In the genomic region with DNA sequence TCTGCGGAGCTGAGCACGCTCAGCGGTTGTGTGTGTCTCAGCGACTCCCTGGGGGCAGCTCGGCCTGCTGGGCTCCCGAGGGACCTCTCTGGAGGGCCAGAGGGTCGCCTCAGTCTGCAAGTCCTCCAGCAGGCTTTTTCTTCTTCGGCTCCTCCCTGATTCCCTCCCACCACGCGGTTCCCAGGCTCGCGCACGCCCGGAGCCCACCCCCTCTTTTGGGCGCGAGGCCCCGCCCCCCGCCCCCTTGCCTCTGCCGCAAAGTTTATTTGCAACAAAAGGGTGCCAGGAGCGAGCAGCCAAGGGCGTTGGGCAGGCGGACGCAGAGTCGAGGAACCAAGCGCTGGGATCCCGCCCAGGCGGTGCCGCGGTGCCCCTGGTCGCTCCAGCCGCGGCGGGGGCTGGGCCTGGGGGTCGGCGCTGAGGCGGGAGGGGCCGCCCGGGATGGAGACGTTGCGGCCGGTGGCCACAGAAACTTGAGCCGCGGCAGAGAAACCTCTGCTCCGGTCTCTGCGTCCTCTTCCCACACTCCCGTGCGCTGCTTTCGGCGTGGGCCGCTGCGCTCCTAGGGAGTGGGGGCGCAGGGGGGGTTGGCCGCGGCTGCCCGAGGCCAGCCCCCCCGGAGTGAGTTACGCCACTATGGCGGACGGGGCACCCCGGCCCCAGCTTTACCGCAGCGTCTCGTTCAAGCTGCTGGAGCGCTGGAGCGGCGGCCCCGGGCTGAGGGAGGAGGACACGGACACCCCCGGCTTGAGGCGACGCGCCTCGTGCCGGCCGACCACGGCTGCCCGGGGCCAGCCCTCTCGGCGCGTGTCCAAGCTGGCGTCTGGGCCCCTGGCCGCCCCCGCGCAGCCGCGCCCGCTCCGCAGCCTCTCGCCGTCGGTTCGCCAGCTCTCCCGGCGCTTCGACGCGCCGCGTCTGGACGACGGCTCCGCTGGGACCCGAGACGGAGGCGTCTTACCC, we compare ENCODE assay signal across 9 cellular contexts. TPM values are rescaled to one million over a fixed set of nuclear protein-coding genes. Genes with fewer than 3 reads are reported as not detected.
A peak's percentile ranks its signal among the peaks of the same experiment; 100 is the strongest.
DNase-seq lines count a peak whose midpoint lies in the region; ATAC-seq, FAIRE-seq and TF ChIP-seq lines count a peak whose summit lies in the region.
"Had no signal": no experiment of that assay in that cellular context is flagged by ENCODE, and none has a peak within 500 bp of the region (broad histone marks: within the 10 kb centered on the region; RNA-seq: fewer than 3 reads in every experiment).

A gene with protein sequence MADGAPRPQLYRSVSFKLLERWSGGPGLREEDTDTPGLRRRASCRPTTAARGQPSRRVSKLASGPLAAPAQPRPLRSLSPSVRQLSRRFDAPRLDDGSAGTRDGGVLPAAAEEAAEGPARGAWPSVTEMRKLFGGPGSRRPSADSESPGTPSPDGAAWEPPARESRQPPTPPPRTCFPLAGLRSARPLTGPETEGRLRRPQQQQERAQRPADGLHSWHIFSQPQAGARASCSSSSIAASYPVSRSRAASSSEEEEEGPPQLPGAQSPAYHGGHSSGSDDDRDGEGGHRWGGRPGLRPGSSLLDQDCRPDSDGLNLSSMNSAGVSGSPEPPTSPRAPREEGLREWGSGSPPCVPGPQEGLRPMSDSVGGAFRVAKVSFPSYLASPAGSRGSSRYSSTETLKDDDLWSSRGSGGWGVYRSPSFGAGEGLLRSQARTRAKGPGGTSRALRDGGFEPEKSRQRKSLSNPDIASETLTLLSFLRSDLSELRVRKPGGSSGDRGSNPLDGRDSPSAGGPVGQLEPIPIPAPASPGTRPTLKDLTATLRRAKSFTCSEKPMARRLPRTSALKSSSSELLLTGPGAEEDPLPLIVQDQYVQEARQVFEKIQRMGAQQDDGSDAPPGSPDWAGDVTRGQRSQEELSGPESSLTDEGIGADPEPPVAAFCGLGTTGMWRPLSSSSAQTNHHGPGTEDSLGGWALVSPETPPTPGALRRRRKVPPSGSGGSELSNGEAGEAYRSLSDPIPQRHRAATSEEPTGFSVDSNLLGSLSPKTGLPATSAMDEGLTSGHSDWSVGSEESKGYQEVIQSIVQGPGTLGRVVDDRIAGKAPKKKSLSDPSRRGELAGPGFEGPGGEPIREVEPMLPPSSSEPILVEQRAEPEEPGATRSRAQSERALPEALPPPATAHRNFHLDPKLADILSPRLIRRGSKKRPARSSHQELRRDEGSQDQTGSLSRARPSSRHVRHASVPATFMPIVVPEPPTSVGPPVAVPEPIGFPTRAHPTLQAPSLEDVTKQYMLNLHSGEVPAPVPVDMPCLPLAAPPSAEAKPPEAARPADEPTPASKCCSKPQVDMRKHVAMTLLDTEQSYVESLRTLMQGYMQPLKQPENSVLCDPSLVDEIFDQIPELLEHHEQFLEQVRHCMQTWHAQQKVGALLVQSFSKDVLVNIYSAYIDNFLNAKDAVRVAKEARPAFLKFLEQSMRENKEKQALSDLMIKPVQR (N-terminal part only) (plus strand): TSS at position 274 of the 960 bp plus-strand sequence. CDS start 363 bp downstream, at position 637.

- H3K9me3 ChIP-seq in CD4-positive, CD25-positive, alpha-beta regulatory T cell (ENCODE audit: control insufficient read depth in 2 of 2, low read length in 2 of 2) = no peaks in the 10 kb centered on the region
- no peaks in the 10 kb centered on the region for H3K9me3 ChIP-seq in NT2/D1 (ENCODE audit: insufficient read depth, low read length)

- no peaks in the 10 kb centered on the region for H3K36me3 ChIP-seq in CD4-positive, CD25-positive, alpha-beta regulatory T cell (ENCODE audit: control insufficient read depth, insufficient read depth, low read length)
- peaks cover 31% of the 10 kb centered on the region for H3K36me3 ChIP-seq in NT2/D1 (ENCODE audit: insufficient read depth, insufficient read length, low read length)

- H3K4me3 Mint-ChIP-seq in CD4-positive, CD25-positive, alpha-beta regulatory T cell = peak within 1 kb of the TSS; percentile 81 to 96 (median 92)
- H3K4me3 Mint-ChIP-seq in activated naive CD8-positive, alpha-beta T cell = peak within 1 kb of the TSS; percentile 93
- H3K4me3 Mint-ChIP-seq in neural crest cell (peak within 1 kb of the TSS; percentile 88), type B pancreatic cell (peak within 1 kb of the TSS; percentile 91)

- FAIRE-seq in frontal cortex (lab: Jason Lieb, UNC) = no peak

- TF ChIP-seq CTCF in neural crest cell (conservative IDR thresholded peaks at IDR 0.05) (no peak), type B pancreatic cell (conservative IDR thresholded peaks at IDR 0.05) (no peak)

- peaks cover 23% of the 10 kb centered on the region for H3K4me1 ChIP-seq in CD4-positive, CD25-positive, alpha-beta regulatory T cell (ENCODE audit: control insufficient read depth, insufficient read depth, low read length, poor library complexity, severe bottlenecking)
- peaks cover 18% of the 10 kb centered on the region for H3K4me1 ChIP-seq in NT2/D1 (ENCODE audit: insufficient read depth, insufficient read length)

- H3K27ac Mint-ChIP-seq in CD4-positive, CD25-positive, alpha-beta regulatory T cell = peak within 1 kb of the TSS in 1 of 3 donors; percentile 29
- H3K27ac Mint-ChIP-seq in activated naive CD8-positive, alpha-beta T cell = peak within 1 kb of the TSS; percentile 5
- H3K27ac Mint-ChIP-seq in neural crest cell (ENCODE audit: unreplicated experiment) = peak within 1 kb of the TSS; percentile 95
- peak within 1 kb of the TSS; percentile 97 for H3K27ac Mint-ChIP-seq in type B pancreatic cell

- H3K4me3 ChIP-seq in CD4-positive, CD25-positive, alpha-beta regulatory T cell (ENCODE audit: low read depth, low read length) = peak within 1 kb of the TSS; percentile 58
- H3K4me3 ChIP-seq in NT2/D1 (ENCODE audit: insufficient read length, low read depth) = peak within 1 kb of the TSS; percentile 64

- peaks cover 44% of the 10 kb centered on the region for H3K27me3 Mint-ChIP-seq in CD4-positive, CD25-positive, alpha-beta regulatory T cell
- H3K27me3 Mint-ChIP-seq in activated naive CD8-positive, alpha-beta T cell = peaks cover 9% of the 10 kb centered on the region
- H3K27me3 Mint-ChIP-seq in neural crest cell (ENCODE audit: low read depth) (no peaks in the 10 kb centered on the region), type B pancreatic cell (no peaks in the 10 kb centered on the region)

- no peaks in the 10 kb centered on the region for H3K36me3 Mint-ChIP-seq in CD4-positive, CD25-positive, alpha-beta regulatory T cell
- no peaks in the 10 kb centered on the region for H3K36me3 Mint-ChIP-seq in activated naive CD8-positive, alpha-beta T cell
- no peaks in the 10 kb centered on the region for H3K36me3 Mint-ChIP-seq in neural crest cell (ENCODE audit: low read depth)
- H3K36me3 Mint-ChIP-seq in type B pancreatic cell = no peaks in the 10 kb centered on the region

- H3K9ac ChIP-seq in NT2/D1 (ENCODE audit: insufficient read length, low read depth) = peak within 1 kb of the TSS; percentile 91

- peaks cover 11% of the 10 kb centered on the region for H3K27me3 ChIP-seq in CD4-positive, CD25-positive, alpha-beta regulatory T cell (ENCODE audit: control insufficient read depth, insufficient read depth, low read length)
- H3K27me3 ChIP-seq in NT2/D1 (ENCODE audit: insufficient read depth, insufficient read length) = peaks cover 16% of the 10 kb centered on the region

- H3K9me3 Mint-ChIP-seq in CD4-positive, CD25-positive, alpha-beta regulatory T cell = peaks cover 0 to 2% (median 0%) of the 10 kb centered on the region in 7 donors
- no peaks in the 10 kb centered on the region for H3K9me3 Mint-ChIP-seq in activated naive CD8-positive, alpha-beta T cell (ENCODE audit: low read depth)
- H3K9me3 Mint-ChIP-seq in neural crest cell (no peaks in the 10 kb centered on the region), type B pancreatic cell (no peaks in the 10 kb centered on the region)

- no peak within 1 kb of the TSS for H3K27ac ChIP-seq in CD4-positive, CD25-positive, alpha-beta regulatory T cell (ENCODE audit: insufficient read depth, low read length, poor library complexity, severe bottlenecking)

- H3K4me1 Mint-ChIP-seq in CD4-positive, CD25-positive, alpha-beta regulatory T cell = peaks cover 0 to 15% (median 8%) of the 10 kb centered on the region in 4 donors
- H3K4me1 Mint-ChIP-seq in activated naive CD8-positive, alpha-beta T cell (ENCODE audit: low read depth) = peaks cover 10% of the 10 kb centered on the region
- H3K4me1 Mint-ChIP-seq in neural crest cell (peaks cover 37% of the 10 kb centered on the region), type B pancreatic cell (ENCODE audit: unreplicated experiment) (peaks cover 29% of the 10 kb centered on the region)

- no peak for ATAC-seq in CD4-positive, CD25-positive, alpha-beta regulatory T cell (ENCODE audit: low read depth in 2 of 2)
- peak; percentile 42 for ATAC-seq in GM19395 (IDR thresholded peaks at IDR 0.05; ENCODE audit: unreplicated experiment)
- ATAC-seq in HG03521 (IDR thresholded peaks at IDR 0.05; ENCODE audit: unreplicated experiment) = peak; percentile 16

- peak in 1 of 3 donors; percentile 29 for DNase-seq in CD4-positive, CD25-positive, alpha-beta regulatory T cell
- DNase-seq in NT2/D1 (ENCODE audit: low read depth, low spot score) (peak; percentile 59), frontal cortex (ENCODE audit: low spot score in 2 of 2) (peak; percentile 66 to 69), neural crest cell (ENCODE audit: low read depth, low spot score) (peak; percentile 74), type B pancreatic cell (ENCODE audit: extremely low spot score, unreplicated experiment) (peak; percentile 84)

RNA-seq across cellular contexts. Expression of the gene that starts here (rescaled TPM):
- 0.47 TPM for total RNA-seq in CD4-positive, CD25-positive, alpha-beta regulatory T cell
- polyA plus RNA-seq in CD4-positive, CD25-positive, alpha-beta regulatory T cell = not detected
- total RNA-seq in frontal cortex (16.3 TPM), neural crest cell (51.3 and 55.7 TPM in 2 replicates), type B pancreatic cell (ENCODE audit: low replicate concordance) (29.2 and 69.7 TPM in 2 replicates)
- total RNA-seq: T-helper 1 cell treated with Interleukin-12 subunit alpha and Interleukin-12 subunit beta and Interleukin-4 antibody, amounts not matched to agents 30 ng/mL and 1 ng/mL, for 36 hours had no signal

Comparison
In these comparisons a context has a peak if more than half of its experiments do, and no peak if none do; other contexts are left out.
1. RNA of the gene that starts here (total RNA-seq): 29.2 to 69.7 TPM in type B pancreatic cell, 51.3 to 55.7 TPM in neural crest cell and 16.3 TPM in frontal cortex (single experiment); 0.47 TPM in CD4-positive, CD25-positive, alpha-beta regulatory T cell (single experiment); every median in the first group is over 10 times any median in the second.
2. ATAC-seq: peak in GM19395 (single experiment) and HG03521 (single experiment); none in CD4-positive, CD25-positive, alpha-beta regulatory T cell (0 of 2).
3. Peak in every context shown above with its lines, with median percentiles within 50 percentile points of each other: H3K4me3 Mint-ChIP-seq.